ENCODE assay signal across 1 cellular context in the genomic region with DNA sequence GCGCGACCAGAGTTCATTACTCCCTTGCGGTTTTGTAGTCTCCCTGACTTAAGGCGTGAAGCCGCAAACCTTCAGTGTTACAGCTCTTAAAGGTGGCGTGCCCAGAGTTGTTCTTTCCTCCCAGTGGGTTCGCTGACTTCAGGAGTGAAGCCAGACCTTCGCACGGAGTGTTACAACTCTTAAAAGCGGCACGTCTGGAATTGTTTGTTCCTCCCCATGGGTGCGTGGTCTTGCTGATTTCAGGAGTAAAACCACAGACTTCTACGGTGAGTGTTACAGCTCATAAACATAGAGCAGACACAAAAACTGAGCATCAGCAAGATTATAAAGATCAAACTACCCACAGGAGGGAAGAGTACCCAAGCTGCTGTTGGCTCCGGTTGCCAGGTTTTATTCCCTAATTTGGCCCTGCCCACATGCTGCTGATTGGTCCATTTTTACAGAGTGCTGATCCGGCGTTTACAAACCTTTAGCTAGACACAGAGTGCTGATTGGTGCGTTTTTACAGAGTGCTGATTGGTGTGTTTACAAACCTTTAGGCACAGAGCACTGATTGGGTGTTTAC.
TF ChIP-seq lines count a peak whose summit lies in the region.

No MANE protein-coding gene starts in this region.

TF ChIP-seq in endothelial cell of umbilical vein, 7 proteins besides CTCF, POLR2A, EP300 and RAD21:
- TF ChIP-seq EZH2 (IDR thresholded peaks at IDR 0.05; ENCODE audit: borderline replicate concordance, low read depth, low read length, severe bottlenecking) (no peak), MAX (IDR thresholded peaks at IDR 0.05; ENCODE audit: insufficient read depth, insufficient read length) (no peak), FOS (IDR thresholded peaks at IDR 0.05; ENCODE audit: borderline replicate concordance, insufficient read depth, low read length) (no peak), GATA2 (IDR thresholded peaks at IDR 0.05; ENCODE audit: insufficient read depth, insufficient read length, low read depth, low read length) (no peak), MYC (IDR thresholded peaks at IDR 0.05; ENCODE audit: low read depth, low read length) (no peak), JUN (IDR thresholded peaks at IDR 0.05; ENCODE audit: borderline replicate concordance, insufficient read depth, insufficient read length, low read depth) (no peak), POLR2AphosphoS5 (IDR thresholded peaks at IDR 0.05; ENCODE audit: insufficient read depth, low read depth, low read length) (no peak)
